1 cellular context compared by ENCODE assay signal in the genomic region with DNA sequence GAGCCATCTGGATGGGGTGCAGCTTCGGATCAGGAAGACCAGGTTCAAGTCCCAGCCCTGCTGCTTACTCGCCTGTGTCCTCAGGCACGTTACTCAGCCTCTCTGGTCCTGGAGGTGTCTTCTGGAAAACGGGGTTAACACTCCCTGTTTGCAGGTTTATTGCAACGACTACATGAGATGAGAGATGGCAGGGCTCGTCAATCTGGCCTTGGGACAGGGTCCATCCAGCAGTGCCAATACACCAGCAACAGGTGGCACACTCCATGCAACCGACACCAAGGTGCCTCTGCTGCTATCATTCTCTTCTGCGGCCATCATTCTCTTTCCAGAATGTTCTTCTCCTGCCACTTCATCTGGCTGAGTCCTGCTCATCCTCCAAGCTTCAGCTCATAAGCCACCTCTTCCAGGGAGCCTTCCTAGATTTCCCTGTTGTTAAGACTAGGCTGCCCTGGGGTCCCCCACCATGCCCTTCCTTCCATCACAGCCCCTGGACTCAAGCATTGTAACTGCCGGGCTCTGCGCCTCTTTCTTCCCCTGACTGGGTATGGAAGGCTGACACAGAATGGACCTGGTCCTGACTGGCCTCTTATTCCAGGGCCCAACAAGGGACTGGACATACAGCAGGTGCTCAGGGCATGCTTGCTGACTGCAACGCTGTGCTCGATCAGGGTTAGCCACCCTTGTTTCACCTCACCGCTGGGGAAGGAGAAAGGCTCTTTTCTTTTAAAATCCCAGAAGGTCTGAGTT.
TF ChIP-seq lines count a peak whose summit lies in the region.

No MANE protein-coding gene starts in this region.

TF ChIP-seq in SK-N-SH treated with all-trans-retinoic acid at 6 μM for 48 hours, 23 proteins besides CTCF, POLR2A, EP300 and RAD21 (continued from another document):
- TF ChIP-seq, protein P1, sequence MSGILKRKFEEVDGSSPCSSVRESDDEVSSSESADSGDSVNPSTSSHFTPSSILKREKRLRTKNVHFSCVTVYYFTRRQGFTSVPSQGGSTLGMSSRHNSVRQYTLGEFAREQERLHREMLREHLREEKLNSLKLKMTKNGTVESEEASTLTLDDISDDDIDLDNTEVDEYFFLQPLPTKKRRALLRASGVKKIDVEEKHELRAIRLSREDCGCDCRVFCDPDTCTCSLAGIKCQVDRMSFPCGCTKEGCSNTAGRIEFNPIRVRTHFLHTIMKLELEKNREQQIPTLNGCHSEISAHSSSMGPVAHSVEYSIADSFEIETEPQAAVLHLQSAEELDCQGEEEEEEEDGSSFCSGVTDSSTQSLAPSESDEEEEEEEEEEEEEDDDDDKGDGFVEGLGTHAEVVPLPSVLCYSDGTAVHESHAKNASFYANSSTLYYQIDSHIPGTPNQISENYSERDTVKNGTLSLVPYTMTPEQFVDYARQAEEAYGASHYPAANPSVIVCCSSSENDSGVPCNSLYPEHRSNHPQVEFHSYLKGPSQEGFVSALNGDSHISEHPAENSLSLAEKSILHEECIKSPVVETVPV (CRISPR knock-in tag; IDR thresholded peaks at IDR 0.05): no peak
- no peak for TF ChIP-seq TCF4 (CRISPR knock-in tag; IDR thresholded peaks at IDR 0.05; ENCODE audit: borderline replicate concordance)
- no peak for TF ChIP-seq BACH2 (CRISPR knock-in tag; IDR thresholded peaks at IDR 0.05; ENCODE audit: borderline replicate concordance)
- TF ChIP-seq, protein P2, sequence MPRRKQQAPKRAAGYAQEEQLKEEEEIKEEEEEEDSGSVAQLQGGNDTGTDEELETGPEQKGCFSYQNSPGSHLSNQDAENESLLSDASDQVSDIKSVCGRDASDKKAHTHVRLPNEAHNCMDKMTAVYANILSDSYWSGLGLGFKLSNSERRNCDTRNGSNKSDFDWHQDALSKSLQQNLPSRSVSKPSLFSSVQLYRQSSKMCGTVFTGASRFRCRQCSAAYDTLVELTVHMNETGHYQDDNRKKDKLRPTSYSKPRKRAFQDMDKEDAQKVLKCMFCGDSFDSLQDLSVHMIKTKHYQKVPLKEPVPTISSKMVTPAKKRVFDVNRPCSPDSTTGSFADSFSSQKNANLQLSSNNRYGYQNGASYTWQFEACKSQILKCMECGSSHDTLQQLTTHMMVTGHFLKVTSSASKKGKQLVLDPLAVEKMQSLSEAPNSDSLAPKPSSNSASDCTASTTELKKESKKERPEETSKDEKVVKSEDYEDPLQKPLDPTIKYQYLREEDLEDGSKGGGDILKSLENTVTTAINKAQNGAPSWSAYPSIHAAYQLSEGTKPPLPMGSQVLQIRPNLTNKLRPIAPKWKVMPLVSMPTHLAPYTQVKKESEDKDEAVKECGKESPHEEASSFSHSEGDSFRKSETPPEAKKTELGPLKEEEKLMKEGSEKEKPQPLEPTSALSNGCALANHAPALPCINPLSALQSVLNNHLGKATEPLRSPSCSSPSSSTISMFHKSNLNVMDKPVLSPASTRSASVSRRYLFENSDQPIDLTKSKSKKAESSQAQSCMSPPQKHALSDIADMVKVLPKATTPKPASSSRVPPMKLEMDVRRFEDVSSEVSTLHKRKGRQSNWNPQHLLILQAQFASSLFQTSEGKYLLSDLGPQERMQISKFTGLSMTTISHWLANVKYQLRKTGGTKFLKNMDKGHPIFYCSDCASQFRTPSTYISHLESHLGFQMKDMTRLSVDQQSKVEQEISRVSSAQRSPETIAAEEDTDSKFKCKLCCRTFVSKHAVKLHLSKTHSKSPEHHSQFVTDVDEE (CRISPR knock-in tag; IDR thresholded peaks at IDR 0.05): no peak
- TF ChIP-seq CSDC2 (CRISPR knock-in tag; IDR thresholded peaks at IDR 0.05): no peak
- no peak for TF ChIP-seq ZNF565 (CRISPR knock-in tag; conservative IDR thresholded peaks at IDR 0.05; ENCODE audit: low read depth)
- TF ChIP-seq ZNF70 (CRISPR knock-in tag; IDR thresholded peaks at IDR 0.05): no peak
- no peak for TF ChIP-seq ARNTL (CRISPR knock-in tag; IDR thresholded peaks at IDR 0.05; ENCODE audit: borderline replicate concordance, low read depth)
- TF ChIP-seq TOX (CRISPR knock-in tag; IDR thresholded peaks at IDR 0.05; ENCODE audit: borderline replicate concordance): no peak
